ENCODE assay signal across 15 cellular contexts in the genomic region with DNA sequence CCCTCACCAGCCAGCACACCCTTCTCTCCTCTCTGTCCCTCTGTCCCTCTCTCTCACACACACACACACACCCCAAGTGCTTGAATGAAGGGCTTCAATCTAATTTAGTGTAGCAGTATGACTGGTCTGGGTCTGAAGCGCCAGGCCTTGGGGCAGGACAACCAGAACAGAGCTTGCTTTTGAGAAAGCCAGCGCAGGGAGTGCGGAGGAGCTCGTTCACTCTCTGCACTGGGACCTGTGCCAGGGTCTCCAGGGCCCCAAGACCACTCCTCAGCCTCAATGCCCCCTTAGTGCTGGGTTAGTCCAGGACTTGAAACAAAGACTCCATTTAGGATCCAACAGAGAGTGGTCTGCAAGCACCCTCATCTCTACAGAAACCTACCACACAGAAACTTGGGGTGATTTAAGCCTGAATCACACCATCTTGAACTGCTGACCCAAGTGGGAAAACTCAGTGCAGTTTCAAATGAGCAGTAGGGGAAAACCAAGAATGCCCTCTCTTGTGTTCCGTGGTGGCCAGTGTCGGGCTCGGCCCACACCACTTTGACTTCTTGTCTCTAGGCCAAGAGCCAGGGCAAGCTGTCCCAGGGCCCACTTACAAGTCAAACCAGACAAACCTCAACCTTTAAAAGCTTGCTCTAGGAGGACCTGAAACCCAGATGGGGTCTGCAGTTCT.
DNase-seq lines count a peak whose midpoint lies in the region; ATAC-seq and TF ChIP-seq lines count a peak whose summit lies in the region.
"Had no signal": no experiment of that assay in that cellular context is flagged by ENCODE, and none has a peak within 500 bp of the region (broad histone marks: within the 10 kb centered on the region; RNA-seq: fewer than 3 reads in every experiment).

No MANE protein-coding gene starts in this region.

- intact Hi-C loops in naive thymus-derived CD4-positive, alpha-beta T cell (cut with micrococcal nuclease) = no loop called here

- no peak overlapping the region for H3K4me3 ChIP-seq in naive thymus-derived CD4-positive, alpha-beta T cell (ENCODE audit: low read length)

- no peaks in the 10 kb centered on the region for H3K36me3 ChIP-seq in naive thymus-derived CD4-positive, alpha-beta T cell (ENCODE audit: control insufficient read depth in 2 of 3, insufficient read depth in 3 of 3, low read length in 3 of 3)

- peak; percentile 27 for DNase-seq in ELR (ENCODE audit: low read depth)
- peak; percentile 62 for DNase-seq in globus pallidus (ENCODE audit: low spot score)
- no peak for DNase-seq in NAMALWA (ENCODE audit: low spot score)
- DNase-seq in G401 (ENCODE audit: low spot score) = no peak
- DNase-seq in HK-2 (ENCODE audit: unreplicated experiment) = no peak
- no peak for DNase-seq in naive thymus-derived CD4-positive, alpha-beta T cell
- DNase-seq: activated CD4-positive, alpha-beta memory T cell treated with anti-CD3 and anti-CD28 coated beads for 36 hours; activated naive CD4-positive, alpha-beta T cell treated with anti-CD3 and anti-CD28 coated beads, Interleukin-2, amount 50 U/mL, for 16 hours; CD4-positive, alpha-beta T cell; effector CD4-positive, alpha-beta T cell; NCI-H2107; retina; T-helper 1 cell had no signal

- no peaks in the 10 kb centered on the region for H3K9me3 Mint-ChIP-seq in stimulated activated memory B cell treated with anti-CD40 and anti-IgM and Interleukin-4, amounts not matched to agents 10 μg/mL and 1 μg/mL and 100 μg/mL, for 72 hours
- H3K9me3 Mint-ChIP-seq in naive thymus-derived CD4-positive, alpha-beta T cell = peaks cover 0 to 2% (median 0%) of the 10 kb centered on the region in 11 donors
- H3K9me3 Mint-ChIP-seq: activated CD4-positive, alpha-beta memory T cell treated with anti-CD3 and anti-CD28 coated beads for 36 hours; CD4-positive, alpha-beta T cell had no signal

- H3K27ac Mint-ChIP-seq in stimulated activated memory B cell treated with anti-CD40 and anti-IgM and Interleukin-4, amounts not matched to agents 10 μg/mL and 1 μg/mL and 100 μg/mL, for 72 hours = peak overlapping the region; percentile 76
- peak overlapping the region in 2 of 9 donors; percentile 16 to 43 for H3K27ac Mint-ChIP-seq in naive thymus-derived CD4-positive, alpha-beta T cell
- H3K27ac Mint-ChIP-seq: activated CD4-positive, alpha-beta memory T cell treated with anti-CD3 and anti-CD28 coated beads for 36 hours; CD4-positive, alpha-beta T cell had no signal

- CTCF ChIA-PET in naive thymus-derived CD4-positive, alpha-beta T cell (lab: Charles Lee) = no interaction called here

- peaks cover 51% of the 10 kb centered on the region for H3K4me1 Mint-ChIP-seq in stimulated activated memory B cell treated with anti-CD40 and anti-IgM and Interleukin-4, amounts not matched to agents 10 μg/mL and 1 μg/mL and 100 μg/mL, for 72 hours
- H3K4me1 Mint-ChIP-seq in naive thymus-derived CD4-positive, alpha-beta T cell = peaks cover 32 to 63% (median 36%) of the 10 kb centered on the region in 7 donors

- peak; percentile 30; the same call in 2 of the 3 replicates for ATAC-seq in SK-N-SH treated with all-trans-retinoic acid at 6 μM for 48 hours
- ATAC-seq in stimulated activated memory B cell treated with anti-CD40 and anti-IgM and Interleukin-4, amounts not matched to agents 10 μg/mL and 1 μg/mL and 100 μg/mL, for 72 hours = peak; percentile 85
- ATAC-seq in naive thymus-derived CD4-positive, alpha-beta T cell = no peak

- H3K9me3 ChIP-seq in naive thymus-derived CD4-positive, alpha-beta T cell (ENCODE audit: control insufficient read depth in 2 of 3, low read length in 3 of 3) = no peaks in the 10 kb centered on the region

- H3K36me3 Mint-ChIP-seq in stimulated activated memory B cell treated with anti-CD40 and anti-IgM and Interleukin-4, amounts not matched to agents 10 μg/mL and 1 μg/mL and 100 μg/mL, for 72 hours = no peaks in the 10 kb centered on the region
- H3K36me3 Mint-ChIP-seq in naive thymus-derived CD4-positive, alpha-beta T cell = peaks cover 0 to 16% (median 4%) of the 10 kb centered on the region in 5 donors
- H3K36me3 Mint-ChIP-seq: activated CD4-positive, alpha-beta memory T cell treated with anti-CD3 and anti-CD28 coated beads for 36 hours had no signal

- H3K4me1 ChIP-seq in naive thymus-derived CD4-positive, alpha-beta T cell (ENCODE audit: control insufficient read depth in 2 of 2, insufficient read depth in 2 of 2, low read length in 2 of 2) = peaks cover 3 to 17% of the 10 kb centered on the region in 2 donors

- no peaks in the 10 kb centered on the region for H3K27me3 ChIP-seq in naive thymus-derived CD4-positive, alpha-beta T cell (ENCODE audit: control insufficient read depth in 2 of 2, insufficient read depth in 2 of 2, low read length in 2 of 2)

- H3K27ac ChIP-seq in naive thymus-derived CD4-positive, alpha-beta T cell (ENCODE audit: low read depth, low read length) = no peak overlapping the region

- H3K27me3 Mint-ChIP-seq in stimulated activated memory B cell treated with anti-CD40 and anti-IgM and Interleukin-4, amounts not matched to agents 10 μg/mL and 1 μg/mL and 100 μg/mL, for 72 hours = no peaks in the 10 kb centered on the region
- no peaks in the 10 kb centered on the region for H3K27me3 Mint-ChIP-seq in naive thymus-derived CD4-positive, alpha-beta T cell
- H3K27me3 Mint-ChIP-seq: activated CD4-positive, alpha-beta memory T cell treated with anti-CD3 and anti-CD28 coated beads for 36 hours; CD4-positive, alpha-beta T cell had no signal

- POLR2A ChIA-PET in naive thymus-derived CD4-positive, alpha-beta T cell (lab: Charles Lee) = interaction anchor here (1.0 kb wide), 1 partner anchor 13 kb away, joined by 8 read pairs; no protein-coding TSS in a partner anchor

- peak overlapping the region; percentile 25 for H3K4me3 Mint-ChIP-seq in stimulated activated memory B cell treated with anti-CD40 and anti-IgM and Interleukin-4, amounts not matched to agents 10 μg/mL and 1 μg/mL and 100 μg/mL, for 72 hours
- H3K4me3 Mint-ChIP-seq in naive thymus-derived CD4-positive, alpha-beta T cell = no peak overlapping the region
- H3K4me3 Mint-ChIP-seq: activated CD4-positive, alpha-beta memory T cell treated with anti-CD3 and anti-CD28 coated beads for 36 hours; CD4-positive, alpha-beta T cell had no signal

- in situ Hi-C loops in G401 (cut with HindIII; ENCODE audit: low sequenced_read_pairs) = no loop called here

TF ChIP-seq in SK-N-SH treated with all-trans-retinoic acid at 6 μM for 48 hours, 23 proteins besides CTCF, POLR2A, EP300 and RAD21:
- no peak for TF ChIP-seq ZFP3 (CRISPR knock-in tag; IDR thresholded peaks at IDR 0.05)
- TF ChIP-seq ISL1 (CRISPR knock-in tag; IDR thresholded peaks at IDR 0.05) = no peak
- no peak for TF ChIP-seq RARB (CRISPR knock-in tag; IDR thresholded peaks at IDR 0.05)
- no peak for TF ChIP-seq CSDC2 (CRISPR knock-in tag; IDR thresholded peaks at IDR 0.05)
- TF ChIP-seq ZNF8 (CRISPR knock-in tag; IDR thresholded peaks at IDR 0.05) = no peak
- TF ChIP-seq, protein P1, sequence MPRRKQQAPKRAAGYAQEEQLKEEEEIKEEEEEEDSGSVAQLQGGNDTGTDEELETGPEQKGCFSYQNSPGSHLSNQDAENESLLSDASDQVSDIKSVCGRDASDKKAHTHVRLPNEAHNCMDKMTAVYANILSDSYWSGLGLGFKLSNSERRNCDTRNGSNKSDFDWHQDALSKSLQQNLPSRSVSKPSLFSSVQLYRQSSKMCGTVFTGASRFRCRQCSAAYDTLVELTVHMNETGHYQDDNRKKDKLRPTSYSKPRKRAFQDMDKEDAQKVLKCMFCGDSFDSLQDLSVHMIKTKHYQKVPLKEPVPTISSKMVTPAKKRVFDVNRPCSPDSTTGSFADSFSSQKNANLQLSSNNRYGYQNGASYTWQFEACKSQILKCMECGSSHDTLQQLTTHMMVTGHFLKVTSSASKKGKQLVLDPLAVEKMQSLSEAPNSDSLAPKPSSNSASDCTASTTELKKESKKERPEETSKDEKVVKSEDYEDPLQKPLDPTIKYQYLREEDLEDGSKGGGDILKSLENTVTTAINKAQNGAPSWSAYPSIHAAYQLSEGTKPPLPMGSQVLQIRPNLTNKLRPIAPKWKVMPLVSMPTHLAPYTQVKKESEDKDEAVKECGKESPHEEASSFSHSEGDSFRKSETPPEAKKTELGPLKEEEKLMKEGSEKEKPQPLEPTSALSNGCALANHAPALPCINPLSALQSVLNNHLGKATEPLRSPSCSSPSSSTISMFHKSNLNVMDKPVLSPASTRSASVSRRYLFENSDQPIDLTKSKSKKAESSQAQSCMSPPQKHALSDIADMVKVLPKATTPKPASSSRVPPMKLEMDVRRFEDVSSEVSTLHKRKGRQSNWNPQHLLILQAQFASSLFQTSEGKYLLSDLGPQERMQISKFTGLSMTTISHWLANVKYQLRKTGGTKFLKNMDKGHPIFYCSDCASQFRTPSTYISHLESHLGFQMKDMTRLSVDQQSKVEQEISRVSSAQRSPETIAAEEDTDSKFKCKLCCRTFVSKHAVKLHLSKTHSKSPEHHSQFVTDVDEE (CRISPR knock-in tag; IDR thresholded peaks at IDR 0.05) = no peak
- TF ChIP-seq ZNF565 (CRISPR knock-in tag; conservative IDR thresholded peaks at IDR 0.05; ENCODE audit: low read depth) = no peak
- TF ChIP-seq ESRRG (CRISPR knock-in tag; IDR thresholded peaks at IDR 0.05) = no peak
- TF ChIP-seq ZFP30 (CRISPR knock-in tag; IDR thresholded peaks at IDR 0.05) = no peak
- TF ChIP-seq CREB5 (CRISPR knock-in tag; IDR thresholded peaks at IDR 0.05; ENCODE audit: low read depth) = no peak
- no peak for TF ChIP-seq ZNF70 (CRISPR knock-in tag; IDR thresholded peaks at IDR 0.05)
TF ChIP-seq in SK-N-SH treated with all-trans-retinoic acid at 6 μM for 48 hours: peak in this region for 0.

Comparison
In these comparisons a context has a peak if more than half of its experiments do, and no peak if none do; other contexts are left out.
1. DNase-seq: peak in ELR (single experiment) and globus pallidus (single experiment); none in NAMALWA (single experiment), G401 (single experiment), HK-2 (single experiment) and naive thymus-derived CD4-positive, alpha-beta T cell (0 of 9).